ENCODE assay signal across 8 cellular contexts in the genomic region with DNA sequence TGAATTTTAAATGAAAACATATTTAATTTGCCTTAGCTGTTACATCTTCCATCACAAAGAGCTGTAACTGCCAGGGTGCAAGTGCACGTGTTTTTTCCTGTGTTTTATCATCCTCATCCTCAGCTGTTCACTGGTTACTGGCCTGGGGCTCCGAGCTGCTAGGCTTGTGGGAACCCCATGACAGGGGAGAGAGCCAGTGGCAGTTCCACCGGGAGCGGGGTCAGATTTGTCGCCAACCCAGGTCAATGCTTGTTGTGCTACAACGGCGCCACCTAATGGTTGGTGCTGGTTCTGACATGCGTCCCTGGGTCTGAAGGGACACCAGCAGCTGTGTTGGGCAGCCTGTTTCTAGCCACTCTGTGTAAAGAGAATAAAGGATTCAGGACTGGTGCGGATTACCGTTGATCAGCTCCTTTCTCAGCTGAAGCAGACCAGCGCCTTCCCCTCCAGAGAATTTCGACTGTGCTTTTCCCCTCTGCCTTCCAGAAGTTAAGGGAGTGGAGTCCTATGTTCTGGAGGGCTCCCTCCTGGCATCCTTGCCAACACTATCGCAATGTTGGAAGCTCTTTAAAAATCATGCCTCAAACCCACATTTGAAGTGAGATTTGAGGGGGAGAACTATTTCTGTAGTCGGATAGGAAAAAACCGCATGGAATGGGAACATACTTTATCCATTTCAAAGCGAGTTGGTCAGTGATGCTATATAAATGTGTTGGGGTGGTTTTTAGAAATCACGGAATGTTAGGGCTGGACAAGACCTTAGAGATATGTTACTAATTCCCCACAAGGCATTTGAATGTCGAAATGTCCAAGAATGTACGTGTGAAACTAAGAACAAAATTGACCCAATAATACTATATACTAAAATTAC. TPM values are rescaled to one million over a fixed set of nuclear protein-coding genes. Genes with fewer than 3 reads are reported as not detected.
DNase-seq lines count a peak whose midpoint lies in the region; ATAC-seq, FAIRE-seq and TF ChIP-seq lines count a peak whose summit lies in the region.

No MANE protein-coding gene starts in this region.

- DNase-seq in GM19239 (ENCODE audit: insufficient read length, low spot score) (peak; percentile 90), NCI-H748 (lab: John Stamatoyannopoulos, UW; ENCODE audit: unreplicated experiment) (peak; percentile 83), mesenchymal stem cell (peak; percentile 78)
- peak; percentile 98 for DNase-seq in activated CD4-positive, alpha-beta T cell treated with anti-CD3 and anti-CD28 coated beads, Interleukin-2, amount 50 U/mL, for 48 hours
- peak; percentile 87 for DNase-seq in effector CD4-positive, alpha-beta T cell
- DNase-seq in stimulated activated CD8-positive, alpha-beta memory T cell treated with anti-CD3 and anti-CD28 coated beads, Interleukin-15, amount 100 ng/mL, for 24 hours (ENCODE audit: low read depth) = peak; percentile 81

- peak; percentile 90 for TF ChIP-seq CTCF in C4-2B (conservative IDR thresholded peaks at IDR 0.05)

- H2AFZ ChIP-seq in mesenchymal stem cell (ENCODE audit: low read depth, low read length) = no peak overlapping the region

- WGBS in mesenchymal stem cell = 30% methylated on average over 12 of the region's 19 CpGs

- H3K4ac ChIP-seq in mesenchymal stem cell (ENCODE audit: low read depth in 1 of 2, low read length in 2 of 2) = no peak overlapping the region

- H3K27me3 ChIP-seq in mesenchymal stem cell (ENCODE audit: control insufficient read depth in 1 of 2, insufficient read depth in 1 of 2, low read length in 2 of 2) = peaks cover 0 to 21% of the 10 kb centered on the region in 2 experiments

- H3K4me1 ChIP-seq in mesenchymal stem cell (ENCODE audit: control insufficient read depth, insufficient read depth, low read depth, low read length) = peaks cover 2% of the 10 kb centered on the region

- peak overlapping the region in 1 of 2 experiments; percentile 63 for H3K4me3 ChIP-seq in mesenchymal stem cell (ENCODE audit: insufficient read depth in 1 of 2, low read depth in 1 of 2, low read length in 2 of 2)

- no peak overlapping the region for H2BK12ac ChIP-seq in mesenchymal stem cell (ENCODE audit: low read length in 2 of 2)

- FAIRE-seq in GM19239 (lab: Jason Lieb, UNC) = peak; percentile 93

- H3K79me1 ChIP-seq in mesenchymal stem cell (replicated peaks; ENCODE audit: low read length, poor library complexity, severe bottlenecking) = no peaks in the 10 kb centered on the region

- peak; percentile 85 for ATAC-seq in HG03521 (IDR thresholded peaks at IDR 0.05; ENCODE audit: unreplicated experiment)

- H2BK15ac ChIP-seq in mesenchymal stem cell (ENCODE audit: low read depth, poor library complexity, severe bottlenecking) = no peak overlapping the region

- no peak overlapping the region for H3K23ac ChIP-seq in mesenchymal stem cell (ENCODE audit: low read length in 2 of 2)

- no peak overlapping the region for H2BK5ac ChIP-seq in mesenchymal stem cell (ENCODE audit: low read depth, low read length, poor library complexity, severe bottlenecking)

- H3K4me2 ChIP-seq in mesenchymal stem cell (ENCODE audit: low read length, poor library complexity, severe bottlenecking) = peak overlapping the region; percentile 70

- H3K9me3 ChIP-seq in mesenchymal stem cell (ENCODE audit: control insufficient read depth, low read length) = no peaks in the 10 kb centered on the region

- no peak overlapping the region for H4K91ac ChIP-seq in mesenchymal stem cell (ENCODE audit: low read length)

- H2AK5ac ChIP-seq in mesenchymal stem cell (ENCODE audit: low read length, severe bottlenecking) = no peak overlapping the region

- H3K36me3 ChIP-seq in mesenchymal stem cell (ENCODE audit: control insufficient read depth in 1 of 2, insufficient read depth in 2 of 2, low read depth in 1 of 2, low read length in 2 of 2) = no peaks in the 10 kb centered on the region

- peak overlapping the region; percentile 45 for H3K9ac ChIP-seq in mesenchymal stem cell (ENCODE audit: low read length)

- no peak overlapping the region for H4K8ac ChIP-seq in mesenchymal stem cell (ENCODE audit: low read length)

- H3K27ac ChIP-seq in C4-2B (no peak overlapping the region), mesenchymal stem cell (ENCODE audit: low read length, poor library complexity, severe bottlenecking) (no peak overlapping the region)

- no peak overlapping the region for H2BK120ac ChIP-seq in mesenchymal stem cell (ENCODE audit: low read depth, low read length)

- no peak overlapping the region for H3K14ac ChIP-seq in mesenchymal stem cell (ENCODE audit: low read length in 2 of 2)

- no peak overlapping the region for H3K18ac ChIP-seq in mesenchymal stem cell (ENCODE audit: low read depth in 1 of 2, low read length in 2 of 2)

RNA-seq across cellular contexts. Expression of gene SUMO4, which starts 32.1 kb away (rescaled TPM):
- polyA plus RNA-seq in mesenchymal stem cell (2013, experiment 1 of 2) = 0.14 TPM
- 0.11 TPM for polyA plus RNA-seq in mesenchymal stem cell (2013, experiment 2 of 2)

RNA-seq across cellular contexts. Expression of gene ZC3H12D, which starts 52.7 kb away (rescaled TPM):
- polyA plus RNA-seq in mesenchymal stem cell (2013, experiment 1 of 2) = 0.04 TPM
- 0.04 TPM for polyA plus RNA-seq in mesenchymal stem cell (2013, experiment 2 of 2)
